In the genomic region with DNA sequence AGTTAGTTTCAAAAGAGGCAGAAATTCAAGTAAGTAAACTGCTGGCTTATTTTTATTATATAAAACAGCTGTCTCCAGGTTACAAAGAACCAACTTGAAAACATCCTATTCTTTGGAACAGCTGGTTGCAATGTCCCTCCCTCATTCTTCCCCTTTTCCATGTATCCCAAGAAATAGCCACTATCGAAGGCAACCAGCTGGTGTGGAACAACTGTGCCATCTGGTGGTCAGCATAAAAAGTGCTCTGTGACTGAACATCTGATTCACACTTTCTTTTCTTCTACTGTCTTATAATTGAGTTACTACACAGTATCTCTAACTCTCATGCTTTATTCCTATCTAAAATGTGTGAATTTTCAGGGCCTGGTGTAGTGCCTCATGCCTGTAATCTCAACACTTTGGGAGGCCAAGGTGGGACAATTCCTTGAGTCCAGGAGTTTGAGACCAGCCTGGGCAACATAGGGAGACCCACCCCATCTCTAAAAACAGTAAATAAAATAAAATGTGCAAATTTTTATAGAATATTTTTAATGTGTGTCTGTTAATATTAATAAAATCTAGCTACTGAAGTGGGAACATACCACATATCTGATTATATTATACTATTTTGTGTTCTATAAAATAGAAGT, we compare ENCODE assay signal across 8 cellular contexts. TPM values are rescaled to one million over a fixed set of nuclear protein-coding genes. Genes with fewer than 3 reads are reported as not detected.
DNase-seq lines count a peak whose midpoint lies in the region; ATAC-seq and TF ChIP-seq lines count a peak whose summit lies in the region.

No MANE protein-coding gene starts in this region.

- no peak overlapping the region for H3K9ac ChIP-seq in colonic mucosa (ENCODE audit: low read depth in 2 of 2, low read length in 2 of 2)

- TF ChIP-seq CTCF in colonic mucosa (IDR thresholded peaks at IDR 0.05) = peak; percentile 78

- ATAC-seq in Right ventricle myocardium inferior (peak; percentile 64), GM18873 (IDR thresholded peaks at IDR 0.05; ENCODE audit: low FRiP score, unreplicated experiment) (no peak)

- intact Hi-C loops in Right ventricle myocardium inferior (cut with DNase I) (loop anchor here (5.0 kb wide), 1 partner anchor 658 kb away; no protein-coding TSS in a partner anchor), cardiac septum (cut with DNase I) (loop anchor here (10.0 kb wide), 1 partner anchor 661 kb away; no protein-coding TSS in a partner anchor), colonic mucosa (cut with DNase I) (loop anchor here (10.0 kb wide), 3 partner anchors 141 to 591 kb away; no protein-coding TSS in a partner anchor)

- no peaks in the 10 kb centered on the region for H3K9me3 ChIP-seq in colonic mucosa

- DNase-seq in Right ventricle myocardium inferior (ENCODE audit: missing footprints) (no peak), cardiac septum (ENCODE audit: low spot score) (no peak), NCI-H128 (lab: John Stamatoyannopoulos, UW; ENCODE audit: unreplicated experiment) (peak; percentile 22), T-helper 22 cell (ENCODE audit: low read depth) (peak; percentile 2), colonic mucosa (peak; percentile 63), left kidney (ENCODE audit: low read depth, low spot score) (peak; percentile 87)
- peak in 4 of 6 experiments; percentile 4 to 28 (median 19) for DNase-seq in stimulated activated naive CD4-positive, alpha-beta T cell (lab: John Stamatoyannopoulos, UW)

- H3K36me3 ChIP-seq in colonic mucosa = no peaks in the 10 kb centered on the region

- H3K4me1 ChIP-seq in colonic mucosa = no peaks in the 10 kb centered on the region

- no peaks in the 10 kb centered on the region for H3K27me3 ChIP-seq in colonic mucosa

- no peak overlapping the region for H3K4me3 ChIP-seq in colonic mucosa

- H3K27ac ChIP-seq in colonic mucosa = no peak overlapping the region

RNA-seq across cellular contexts. Expression of a gene that starts 9.6 kb away (rescaled TPM):
- total RNA-seq in Right ventricle myocardium inferior (9.5 TPM), cardiac septum (9.6 TPM), colonic mucosa (10 to 100 TPM in 1 of 2 donors, 1 to 10 TPM in 1; 9.9 to 21.2 TPM)

Comparison
In these comparisons a context has a peak if more than half of its experiments do, and no peak if none do; other contexts are left out.
1. DNase-seq: peak in NCI-H128 (single experiment), T-helper 22 cell (single experiment), colonic mucosa (single experiment), left kidney (single experiment) and stimulated activated naive CD4-positive, alpha-beta T cell (4 of 6); none in Right ventricle myocardium inferior (single experiment) and cardiac septum (single experiment).